In the genomic region with DNA sequence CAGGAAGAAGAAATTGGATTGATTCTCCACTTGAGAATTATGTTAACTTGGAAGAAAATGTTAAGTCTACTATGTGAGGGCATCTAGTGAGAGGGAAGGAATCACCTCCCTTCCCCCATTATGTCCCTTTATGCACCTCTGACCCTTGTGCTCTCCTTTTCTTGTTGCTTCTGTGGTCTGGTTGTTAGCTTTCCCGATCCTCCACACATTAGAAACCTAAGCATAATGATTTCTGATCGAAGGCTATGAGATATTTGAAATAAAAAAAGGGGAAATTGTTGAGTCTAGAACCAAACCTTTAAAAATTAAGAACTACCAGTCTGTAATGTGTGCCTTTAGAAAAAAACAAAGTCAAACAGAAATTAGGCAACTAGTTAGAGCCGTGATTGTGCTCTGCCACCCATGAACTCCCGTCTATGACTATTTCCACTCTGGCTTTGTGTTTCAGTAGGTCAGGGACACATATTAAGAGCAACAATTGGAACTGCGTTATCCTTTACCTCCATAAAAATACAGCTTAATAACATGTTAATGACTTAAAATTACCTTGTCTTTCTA, we compare ENCODE assay signal across 1 cellular context.
TF ChIP-seq lines count a peak whose summit lies in the region.

No MANE protein-coding gene starts in this region.

TF ChIP-seq in HepG2, 621 proteins besides CTCF, POLR2A, EP300 and RAD21 (continued from another document):
- TF ChIP-seq, protein P1, sequence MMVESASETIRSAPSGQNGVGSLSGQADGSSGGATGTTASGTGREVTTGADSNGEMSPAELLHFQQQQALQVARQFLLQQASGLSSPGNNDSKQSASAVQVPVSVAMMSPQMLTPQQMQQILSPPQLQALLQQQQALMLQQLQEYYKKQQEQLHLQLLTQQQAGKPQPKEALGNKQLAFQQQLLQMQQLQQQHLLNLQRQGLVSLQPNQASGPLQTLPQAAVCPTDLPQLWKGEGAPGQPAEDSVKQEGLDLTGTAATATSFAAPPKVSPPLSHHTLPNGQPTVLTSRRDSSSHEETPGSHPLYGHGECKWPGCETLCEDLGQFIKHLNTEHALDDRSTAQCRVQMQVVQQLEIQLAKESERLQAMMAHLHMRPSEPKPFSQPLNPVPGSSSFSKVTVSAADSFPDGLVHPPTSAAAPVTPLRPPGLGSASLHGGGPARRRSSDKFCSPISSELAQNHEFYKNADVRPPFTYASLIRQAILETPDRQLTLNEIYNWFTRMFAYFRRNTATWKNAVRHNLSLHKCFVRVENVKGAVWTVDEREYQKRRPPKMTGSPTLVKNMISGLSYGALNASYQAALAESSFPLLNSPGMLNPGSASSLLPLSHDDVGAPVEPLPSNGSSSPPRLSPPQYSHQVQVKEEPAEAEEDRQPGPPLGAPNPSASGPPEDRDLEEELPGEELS (CRISPR knock-in tag; IDR thresholded peaks at IDR 0.05): peak; percentile 5; the same call in 1 of the 2 replicates
- TF ChIP-seq RFXAP (CRISPR knock-in tag; IDR thresholded peaks at IDR 0.05; ENCODE audit: borderline replicate concordance) (0 out of 2 replicates have a peak, but pooled peaks have one; percentile 3), ZFP36L2 (CRISPR knock-in tag; IDR thresholded peaks at IDR 0.05) (no peak), RBAK (CRISPR knock-in tag; IDR thresholded peaks at IDR 0.05) (no peak), BCL6 (CRISPR knock-in tag; IDR thresholded peaks at IDR 0.05) (0 out of 2 replicates have a peak, but pooled peaks have one; percentile 35), ZSCAN21 (CRISPR knock-in tag; IDR thresholded peaks at IDR 0.05; ENCODE audit: borderline replicate concordance) (peak; percentile 12; the same call in 1 of the 2 replicates), CHCHD3 (CRISPR knock-in tag; IDR thresholded peaks at IDR 0.05) (no peak), ZNF264 (CRISPR knock-in tag; IDR thresholded peaks at IDR 0.05) (0 out of 2 replicates have a peak, but pooled peaks have one; percentile 44), ZNF232 (CRISPR knock-in tag; IDR thresholded peaks at IDR 0.05; ENCODE audit: borderline replicate concordance) (0 out of 2 replicates have a peak, but pooled peaks have one; percentile 5), SIN3A (IDR thresholded peaks at IDR 0.05; ENCODE audit: borderline replicate concordance, low read depth, low read length) (0 out of 2 replicates have a peak, but pooled peaks have one; percentile 25), SOX6 (IDR thresholded peaks at IDR 0.05) (no peak), SOX6 (CRISPR knock-in tag; IDR thresholded peaks at IDR 0.05) (0 out of 2 replicates have a peak, but pooled peaks have one; percentile 15), ZNF7 (CRISPR knock-in tag; IDR thresholded peaks at IDR 0.05) (no peak), ZNF124 (CRISPR knock-in tag; IDR thresholded peaks at IDR 0.05) (no peak), RARA (CRISPR knock-in tag; IDR thresholded peaks at IDR 0.05) (peak; percentile 87), SOX13 (IDR thresholded peaks at IDR 0.05) (no peak), SOX13 (CRISPR knock-in tag; conservative IDR thresholded peaks at IDR 0.05 in 1 of 2, IDR thresholded peaks at IDR 0.05 in 1 of 2) (peak in 1 of 2 experiments; percentile 32; a peak in 2 of 4 replicates), ZNF672 (CRISPR knock-in tag; IDR thresholded peaks at IDR 0.05) (no peak), NR2F6 (IDR thresholded peaks at IDR 0.05) (peak; percentile 17), NR2F6 (CRISPR knock-in tag; IDR thresholded peaks at IDR 0.05) (no peak), BRCA1 (CRISPR knock-in tag; IDR thresholded peaks at IDR 0.05) (no peak), KAT8 (CRISPR knock-in tag; IDR thresholded peaks at IDR 0.05) (0 out of 2 replicates have a peak, but pooled peaks have one; percentile 56)
- TF ChIP-seq, protein P2, sequence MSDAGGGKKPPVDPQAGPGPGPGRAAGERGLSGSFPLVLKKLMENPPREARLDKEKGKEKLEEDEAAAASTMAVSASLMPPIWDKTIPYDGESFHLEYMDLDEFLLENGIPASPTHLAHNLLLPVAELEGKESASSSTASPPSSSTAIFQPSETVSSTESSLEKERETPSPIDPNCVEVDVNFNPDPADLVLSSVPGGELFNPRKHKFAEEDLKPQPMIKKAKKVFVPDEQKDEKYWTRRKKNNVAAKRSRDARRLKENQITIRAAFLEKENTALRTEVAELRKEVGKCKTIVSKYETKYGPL (CRISPR knock-in tag; IDR thresholded peaks at IDR 0.05): no peak
- TF ChIP-seq, protein P3, sequence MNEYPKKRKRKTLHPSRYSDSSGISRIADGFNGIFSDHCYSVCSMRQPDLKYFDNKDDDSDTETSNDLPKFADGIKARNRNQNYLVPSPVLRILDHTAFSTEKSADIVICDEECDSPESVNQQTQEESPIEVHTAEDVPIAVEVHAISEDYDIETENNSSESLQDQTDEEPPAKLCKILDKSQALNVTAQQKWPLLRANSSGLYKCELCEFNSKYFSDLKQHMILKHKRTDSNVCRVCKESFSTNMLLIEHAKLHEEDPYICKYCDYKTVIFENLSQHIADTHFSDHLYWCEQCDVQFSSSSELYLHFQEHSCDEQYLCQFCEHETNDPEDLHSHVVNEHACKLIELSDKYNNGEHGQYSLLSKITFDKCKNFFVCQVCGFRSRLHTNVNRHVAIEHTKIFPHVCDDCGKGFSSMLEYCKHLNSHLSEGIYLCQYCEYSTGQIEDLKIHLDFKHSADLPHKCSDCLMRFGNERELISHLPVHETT (CRISPR knock-in tag; conservative IDR thresholded peaks at IDR 0.05): no peak
- TF ChIP-seq, protein P4, sequence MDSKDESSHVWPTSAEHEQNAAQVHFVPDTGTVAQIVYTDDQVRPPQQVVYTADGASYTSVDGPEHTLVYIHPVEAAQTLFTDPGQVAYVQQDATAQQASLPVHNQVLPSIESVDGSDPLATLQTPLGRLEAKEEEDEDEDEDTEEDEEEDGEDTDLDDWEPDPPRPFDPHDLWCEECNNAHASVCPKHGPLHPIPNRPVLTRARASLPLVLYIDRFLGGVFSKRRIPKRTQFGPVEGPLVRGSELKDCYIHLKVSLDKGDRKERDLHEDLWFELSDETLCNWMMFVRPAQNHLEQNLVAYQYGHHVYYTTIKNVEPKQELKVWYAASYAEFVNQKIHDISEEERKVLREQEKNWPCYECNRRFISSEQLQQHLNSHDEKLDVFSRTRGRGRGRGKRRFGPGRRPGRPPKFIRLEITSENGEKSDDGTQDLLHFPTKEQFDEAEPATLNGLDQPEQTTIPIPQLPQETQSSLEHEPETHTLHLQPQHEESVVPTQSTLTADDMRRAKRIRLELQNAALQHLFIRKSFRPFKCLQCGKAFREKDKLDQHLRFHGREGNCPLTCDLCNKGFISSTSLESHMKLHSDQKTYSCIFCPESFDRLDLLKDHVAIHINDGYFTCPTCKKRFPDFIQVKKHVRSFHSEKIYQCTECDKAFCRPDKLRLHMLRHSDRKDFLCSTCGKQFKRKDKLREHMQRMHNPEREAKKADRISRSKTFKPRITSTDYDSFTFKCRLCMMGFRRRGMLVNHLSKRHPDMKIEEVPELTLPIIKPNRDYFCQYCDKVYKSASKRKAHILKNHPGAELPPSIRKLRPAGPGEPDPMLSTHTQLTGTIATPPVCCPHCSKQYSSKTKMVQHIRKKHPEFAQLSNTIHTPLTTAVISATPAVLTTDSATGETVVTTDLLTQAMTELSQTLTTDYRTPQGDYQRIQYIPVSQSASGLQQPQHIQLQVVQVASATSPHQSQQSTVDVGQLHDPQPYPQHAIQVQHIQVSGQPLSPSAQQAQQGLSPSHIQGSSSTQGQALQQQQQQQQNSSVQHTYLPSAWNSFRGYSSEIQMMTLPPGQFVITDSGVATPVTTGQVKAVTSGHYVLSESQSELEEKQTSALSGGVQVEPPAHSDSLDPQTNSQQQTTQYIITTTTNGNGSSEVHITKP (CRISPR knock-in tag; IDR thresholded peaks at IDR 0.05; ENCODE audit: low read depth): no peak
- TF ChIP-seq, protein P5, sequence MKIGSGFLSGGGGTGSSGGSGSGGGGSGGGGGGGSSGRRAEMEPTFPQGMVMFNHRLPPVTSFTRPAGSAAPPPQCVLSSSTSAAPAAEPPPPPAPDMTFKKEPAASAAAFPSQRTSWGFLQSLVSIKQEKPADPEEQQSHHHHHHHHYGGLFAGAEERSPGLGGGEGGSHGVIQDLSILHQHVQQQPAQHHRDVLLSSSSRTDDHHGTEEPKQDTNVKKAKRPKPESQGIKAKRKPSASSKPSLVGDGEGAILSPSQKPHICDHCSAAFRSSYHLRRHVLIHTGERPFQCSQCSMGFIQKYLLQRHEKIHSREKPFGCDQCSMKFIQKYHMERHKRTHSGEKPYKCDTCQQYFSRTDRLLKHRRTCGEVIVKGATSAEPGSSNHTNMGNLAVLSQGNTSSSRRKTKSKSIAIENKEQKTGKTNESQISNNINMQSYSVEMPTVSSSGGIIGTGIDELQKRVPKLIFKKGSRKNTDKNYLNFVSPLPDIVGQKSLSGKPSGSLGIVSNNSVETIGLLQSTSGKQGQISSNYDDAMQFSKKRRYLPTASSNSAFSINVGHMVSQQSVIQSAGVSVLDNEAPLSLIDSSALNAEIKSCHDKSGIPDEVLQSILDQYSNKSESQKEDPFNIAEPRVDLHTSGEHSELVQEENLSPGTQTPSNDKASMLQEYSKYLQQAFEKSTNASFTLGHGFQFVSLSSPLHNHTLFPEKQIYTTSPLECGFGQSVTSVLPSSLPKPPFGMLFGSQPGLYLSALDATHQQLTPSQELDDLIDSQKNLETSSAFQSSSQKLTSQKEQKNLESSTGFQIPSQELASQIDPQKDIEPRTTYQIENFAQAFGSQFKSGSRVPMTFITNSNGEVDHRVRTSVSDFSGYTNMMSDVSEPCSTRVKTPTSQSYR (CRISPR knock-in tag; IDR thresholded peaks at IDR 0.05; ENCODE audit: borderline replicate concordance): peak; percentile 57; the same call in 1 of the 2 replicates
- TF ChIP-seq, protein P6, sequence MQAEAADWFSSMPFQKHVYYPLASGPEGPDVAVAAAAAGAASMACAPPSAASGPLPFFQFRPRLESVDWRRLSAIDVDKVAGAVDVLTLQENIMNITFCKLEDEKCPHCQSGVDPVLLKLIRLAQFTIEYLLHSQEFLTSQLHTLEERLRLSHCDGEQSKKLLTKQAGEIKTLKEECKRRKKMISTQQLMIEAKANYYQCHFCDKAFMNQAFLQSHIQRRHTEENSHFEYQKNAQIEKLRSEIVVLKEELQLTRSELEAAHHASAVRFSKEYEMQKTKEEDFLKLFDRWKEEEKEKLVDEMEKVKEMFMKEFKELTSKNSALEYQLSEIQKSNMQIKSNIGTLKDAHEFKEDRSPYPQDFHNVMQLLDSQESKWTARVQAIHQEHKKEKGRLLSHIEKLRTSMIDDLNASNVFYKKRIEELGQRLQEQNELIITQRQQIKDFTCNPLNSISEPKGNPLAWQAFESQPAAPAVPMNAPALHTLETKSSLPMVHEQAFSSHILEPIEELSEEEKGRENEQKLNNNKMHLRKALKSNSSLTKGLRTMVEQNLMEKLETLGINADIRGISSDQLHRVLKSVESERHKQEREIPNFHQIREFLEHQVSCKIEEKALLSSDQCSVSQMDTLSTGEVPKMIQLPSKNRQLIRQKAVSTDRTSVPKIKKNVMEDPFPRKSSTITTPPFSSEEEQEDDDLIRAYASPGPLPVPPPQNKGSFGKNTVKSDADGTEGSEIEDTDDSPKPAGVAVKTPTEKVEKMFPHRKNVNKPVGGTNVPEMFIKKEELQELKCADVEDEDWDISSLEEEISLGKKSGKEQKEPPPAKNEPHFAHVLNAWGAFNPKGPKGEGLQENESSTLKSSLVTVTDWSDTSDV (CRISPR knock-in tag; IDR thresholded peaks at IDR 0.05): no peak
- TF ChIP-seq, protein P7, sequence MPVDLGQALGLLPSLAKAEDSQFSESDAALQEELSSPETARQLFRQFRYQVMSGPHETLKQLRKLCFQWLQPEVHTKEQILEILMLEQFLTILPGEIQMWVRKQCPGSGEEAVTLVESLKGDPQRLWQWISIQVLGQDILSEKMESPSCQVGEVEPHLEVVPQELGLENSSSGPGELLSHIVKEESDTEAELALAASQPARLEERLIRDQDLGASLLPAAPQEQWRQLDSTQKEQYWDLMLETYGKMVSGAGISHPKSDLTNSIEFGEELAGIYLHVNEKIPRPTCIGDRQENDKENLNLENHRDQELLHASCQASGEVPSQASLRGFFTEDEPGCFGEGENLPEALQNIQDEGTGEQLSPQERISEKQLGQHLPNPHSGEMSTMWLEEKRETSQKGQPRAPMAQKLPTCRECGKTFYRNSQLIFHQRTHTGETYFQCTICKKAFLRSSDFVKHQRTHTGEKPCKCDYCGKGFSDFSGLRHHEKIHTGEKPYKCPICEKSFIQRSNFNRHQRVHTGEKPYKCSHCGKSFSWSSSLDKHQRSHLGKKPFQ (CRISPR knock-in tag; IDR thresholded peaks at IDR 0.05; ENCODE audit: insufficient replicate concordance): no peak
